In the genomic region with DNA sequence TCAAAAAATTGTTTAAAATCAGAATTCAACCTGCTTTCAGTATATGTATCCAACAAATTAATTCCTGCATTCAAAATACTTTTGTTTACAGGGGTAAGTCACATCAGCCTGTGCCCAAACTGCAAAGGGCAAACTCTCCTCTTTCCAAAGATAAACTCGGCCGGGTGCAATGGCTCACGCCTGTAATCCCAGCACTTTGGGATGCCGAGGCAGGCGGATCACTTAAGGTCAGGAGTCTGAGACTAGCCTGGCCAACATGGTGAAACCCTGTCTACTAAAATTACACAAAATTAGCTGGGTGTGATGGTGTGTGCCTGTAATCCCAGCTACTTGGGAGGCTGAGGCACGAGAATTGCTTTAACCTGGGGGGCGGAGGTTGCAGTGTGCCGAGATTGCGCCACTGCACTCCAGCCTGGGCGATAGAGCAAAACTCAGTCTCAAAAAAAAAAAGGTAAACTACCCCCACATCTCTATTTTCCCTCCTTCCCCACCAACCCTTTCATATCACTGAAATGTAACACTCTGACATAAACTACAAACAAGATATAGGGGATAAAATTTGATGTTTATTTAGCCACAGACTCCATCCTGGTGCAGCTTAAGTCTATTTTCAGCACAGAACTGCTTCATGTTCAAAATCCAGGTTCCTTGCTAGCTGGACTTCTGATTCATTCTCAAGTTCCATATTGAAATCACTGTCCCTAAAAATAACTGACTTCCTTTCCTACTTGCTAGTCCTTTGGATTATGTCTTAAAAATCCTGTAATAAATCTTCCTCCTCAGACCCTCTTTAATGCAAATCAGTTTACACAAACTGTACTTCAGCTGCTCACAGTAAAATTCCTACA, we compare ENCODE assay signal across 3 cellular contexts.
TF ChIP-seq lines count a peak whose summit lies in the region.

No MANE protein-coding gene starts in this region.

TF ChIP-seq in liver, 16 proteins besides CTCF, POLR2A, EP300 and RAD21:
- peak in 1 of 2 donors; percentile 15 for TF ChIP-seq JUND (IDR thresholded peaks at IDR 0.05)
- TF ChIP-seq, protein P1, sequence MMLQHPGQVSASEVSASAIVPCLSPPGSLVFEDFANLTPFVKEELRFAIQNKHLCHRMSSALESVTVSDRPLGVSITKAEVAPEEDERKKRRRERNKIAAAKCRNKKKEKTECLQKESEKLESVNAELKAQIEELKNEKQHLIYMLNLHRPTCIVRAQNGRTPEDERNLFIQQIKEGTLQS (IDR thresholded peaks at IDR 0.05) = no peak
- TF ChIP-seq SP1 (IDR thresholded peaks at IDR 0.05) = peak; percentile 49
- peak; percentile 32 for TF ChIP-seq HNF4G (IDR thresholded peaks at IDR 0.05)
- TF ChIP-seq FOXA1 (IDR thresholded peaks at IDR 0.05) = no peak
- TF ChIP-seq FOXA2 (IDR thresholded peaks at IDR 0.05) = no peak
- TF ChIP-seq, protein P2, sequence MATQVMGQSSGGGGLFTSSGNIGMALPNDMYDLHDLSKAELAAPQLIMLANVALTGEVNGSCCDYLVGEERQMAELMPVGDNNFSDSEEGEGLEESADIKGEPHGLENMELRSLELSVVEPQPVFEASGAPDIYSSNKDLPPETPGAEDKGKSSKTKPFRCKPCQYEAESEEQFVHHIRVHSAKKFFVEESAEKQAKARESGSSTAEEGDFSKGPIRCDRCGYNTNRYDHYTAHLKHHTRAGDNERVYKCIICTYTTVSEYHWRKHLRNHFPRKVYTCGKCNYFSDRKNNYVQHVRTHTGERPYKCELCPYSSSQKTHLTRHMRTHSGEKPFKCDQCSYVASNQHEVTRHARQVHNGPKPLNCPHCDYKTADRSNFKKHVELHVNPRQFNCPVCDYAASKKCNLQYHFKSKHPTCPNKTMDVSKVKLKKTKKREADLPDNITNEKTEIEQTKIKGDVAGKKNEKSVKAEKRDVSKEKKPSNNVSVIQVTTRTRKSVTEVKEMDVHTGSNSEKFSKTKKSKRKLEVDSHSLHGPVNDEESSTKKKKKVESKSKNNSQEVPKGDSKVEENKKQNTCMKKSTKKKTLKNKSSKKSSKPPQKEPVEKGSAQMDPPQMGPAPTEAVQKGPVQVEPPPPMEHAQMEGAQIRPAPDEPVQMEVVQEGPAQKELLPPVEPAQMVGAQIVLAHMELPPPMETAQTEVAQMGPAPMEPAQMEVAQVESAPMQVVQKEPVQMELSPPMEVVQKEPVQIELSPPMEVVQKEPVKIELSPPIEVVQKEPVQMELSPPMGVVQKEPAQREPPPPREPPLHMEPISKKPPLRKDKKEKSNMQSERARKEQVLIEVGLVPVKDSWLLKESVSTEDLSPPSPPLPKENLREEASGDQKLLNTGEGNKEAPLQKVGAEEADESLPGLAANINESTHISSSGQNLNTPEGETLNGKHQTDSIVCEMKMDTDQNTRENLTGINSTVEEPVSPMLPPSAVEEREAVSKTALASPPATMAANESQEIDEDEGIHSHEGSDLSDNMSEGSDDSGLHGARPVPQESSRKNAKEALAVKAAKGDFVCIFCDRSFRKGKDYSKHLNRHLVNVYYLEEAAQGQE (IDR thresholded peaks at IDR 0.05) = no peak
- TF ChIP-seq TAF1 (conservative IDR thresholded peaks at IDR 0.05) = no peak
- TF ChIP-seq YY1 (IDR thresholded peaks at IDR 0.05) = peak; percentile 16
- TF ChIP-seq RXRA (IDR thresholded peaks at IDR 0.05) = peak; percentile 76 to 89
- peak; percentile 71 to 78 for TF ChIP-seq HNF4A (conservative IDR thresholded peaks at IDR 0.05)
- no peak for TF ChIP-seq NR2F2 (IDR thresholded peaks at IDR 0.05)
- TF ChIP-seq, protein P3, sequence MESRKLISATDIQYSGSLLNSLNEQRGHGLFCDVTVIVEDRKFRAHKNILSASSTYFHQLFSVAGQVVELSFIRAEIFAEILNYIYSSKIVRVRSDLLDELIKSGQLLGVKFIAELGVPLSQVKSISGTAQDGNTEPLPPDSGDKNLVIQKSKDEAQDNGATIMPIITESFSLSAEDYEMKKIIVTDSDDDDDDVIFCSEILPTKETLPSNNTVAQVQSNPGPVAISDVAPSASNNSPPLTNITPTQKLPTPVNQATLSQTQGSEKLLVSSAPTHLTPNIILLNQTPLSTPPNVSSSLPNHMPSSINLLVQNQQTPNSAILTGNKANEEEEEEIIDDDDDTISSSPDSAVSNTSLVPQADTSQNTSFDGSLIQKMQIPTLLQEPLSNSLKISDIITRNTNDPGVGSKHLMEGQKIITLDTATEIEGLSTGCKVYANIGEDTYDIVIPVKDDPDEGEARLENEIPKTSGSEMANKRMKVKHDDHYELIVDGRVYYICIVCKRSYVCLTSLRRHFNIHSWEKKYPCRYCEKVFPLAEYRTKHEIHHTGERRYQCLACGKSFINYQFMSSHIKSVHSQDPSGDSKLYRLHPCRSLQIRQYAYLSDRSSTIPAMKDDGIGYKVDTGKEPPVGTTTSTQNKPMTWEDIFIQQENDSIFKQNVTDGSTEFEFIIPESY (IDR thresholded peaks at IDR 0.05) = no peak
- no peak for TF ChIP-seq GABPA (IDR thresholded peaks at IDR 0.05 in 1 of 2, conservative IDR thresholded peaks at IDR 0.05 in 1 of 2)
TF ChIP-seq in liver: peak in this region for 6.

TF ChIP-seq in HepG2, 621 proteins besides CTCF, POLR2A, EP300 and RAD21:
- no peak for TF ChIP-seq ZNF619 (CRISPR knock-in tag; IDR thresholded peaks at IDR 0.05)
- TF ChIP-seq, protein P4, sequence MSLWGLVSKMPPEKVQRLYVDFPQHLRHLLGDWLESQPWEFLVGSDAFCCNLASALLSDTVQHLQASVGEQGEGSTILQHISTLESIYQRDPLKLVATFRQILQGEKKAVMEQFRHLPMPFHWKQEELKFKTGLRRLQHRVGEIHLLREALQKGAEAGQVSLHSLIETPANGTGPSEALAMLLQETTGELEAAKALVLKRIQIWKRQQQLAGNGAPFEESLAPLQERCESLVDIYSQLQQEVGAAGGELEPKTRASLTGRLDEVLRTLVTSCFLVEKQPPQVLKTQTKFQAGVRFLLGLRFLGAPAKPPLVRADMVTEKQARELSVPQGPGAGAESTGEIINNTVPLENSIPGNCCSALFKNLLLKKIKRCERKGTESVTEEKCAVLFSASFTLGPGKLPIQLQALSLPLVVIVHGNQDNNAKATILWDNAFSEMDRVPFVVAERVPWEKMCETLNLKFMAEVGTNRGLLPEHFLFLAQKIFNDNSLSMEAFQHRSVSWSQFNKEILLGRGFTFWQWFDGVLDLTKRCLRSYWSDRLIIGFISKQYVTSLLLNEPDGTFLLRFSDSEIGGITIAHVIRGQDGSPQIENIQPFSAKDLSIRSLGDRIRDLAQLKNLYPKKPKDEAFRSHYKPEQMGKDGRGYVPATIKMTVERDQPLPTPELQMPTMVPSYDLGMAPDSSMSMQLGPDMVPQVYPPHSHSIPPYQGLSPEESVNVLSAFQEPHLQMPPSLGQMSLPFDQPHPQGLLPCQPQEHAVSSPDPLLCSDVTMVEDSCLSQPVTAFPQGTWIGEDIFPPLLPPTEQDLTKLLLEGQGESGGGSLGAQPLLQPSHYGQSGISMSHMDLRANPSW (CRISPR knock-in tag; IDR thresholded peaks at IDR 0.05; ENCODE audit: borderline replicate concordance) = no peak
- TF ChIP-seq ZNF841 (CRISPR knock-in tag; IDR thresholded peaks at IDR 0.05; ENCODE audit: borderline replicate concordance) = no peak
- TF ChIP-seq, protein P5, sequence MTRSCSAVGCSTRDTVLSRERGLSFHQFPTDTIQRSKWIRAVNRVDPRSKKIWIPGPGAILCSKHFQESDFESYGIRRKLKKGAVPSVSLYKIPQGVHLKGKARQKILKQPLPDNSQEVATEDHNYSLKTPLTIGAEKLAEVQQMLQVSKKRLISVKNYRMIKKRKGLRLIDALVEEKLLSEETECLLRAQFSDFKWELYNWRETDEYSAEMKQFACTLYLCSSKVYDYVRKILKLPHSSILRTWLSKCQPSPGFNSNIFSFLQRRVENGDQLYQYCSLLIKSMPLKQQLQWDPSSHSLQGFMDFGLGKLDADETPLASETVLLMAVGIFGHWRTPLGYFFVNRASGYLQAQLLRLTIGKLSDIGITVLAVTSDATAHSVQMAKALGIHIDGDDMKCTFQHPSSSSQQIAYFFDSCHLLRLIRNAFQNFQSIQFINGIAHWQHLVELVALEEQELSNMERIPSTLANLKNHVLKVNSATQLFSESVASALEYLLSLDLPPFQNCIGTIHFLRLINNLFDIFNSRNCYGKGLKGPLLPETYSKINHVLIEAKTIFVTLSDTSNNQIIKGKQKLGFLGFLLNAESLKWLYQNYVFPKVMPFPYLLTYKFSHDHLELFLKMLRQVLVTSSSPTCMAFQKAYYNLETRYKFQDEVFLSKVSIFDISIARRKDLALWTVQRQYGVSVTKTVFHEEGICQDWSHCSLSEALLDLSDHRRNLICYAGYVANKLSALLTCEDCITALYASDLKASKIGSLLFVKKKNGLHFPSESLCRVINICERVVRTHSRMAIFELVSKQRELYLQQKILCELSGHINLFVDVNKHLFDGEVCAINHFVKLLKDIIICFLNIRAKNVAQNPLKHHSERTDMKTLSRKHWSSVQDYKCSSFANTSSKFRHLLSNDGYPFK (CRISPR knock-in tag; IDR thresholded peaks at IDR 0.05; ENCODE audit: borderline replicate concordance) = no peak
- no peak for TF ChIP-seq NR1H2 (CRISPR knock-in tag; IDR thresholded peaks at IDR 0.05; ENCODE audit: borderline replicate concordance, low read depth)
- TF ChIP-seq ZNF775 (CRISPR knock-in tag; IDR thresholded peaks at IDR 0.05; ENCODE audit: borderline replicate concordance) = no peak
- TF ChIP-seq HIVEP1 (CRISPR knock-in tag; IDR thresholded peaks at IDR 0.05) = no peak

TF ChIP-seq in WTC11, 78 proteins besides CTCF, POLR2A, EP300 and RAD21:
- TF ChIP-seq NR1H2 (CRISPR knock-in tag; IDR thresholded peaks at IDR 0.05) (no peak), TEAD1 (CRISPR knock-in tag; IDR thresholded peaks at IDR 0.05) (no peak), NR2C2 (CRISPR knock-in tag; IDR thresholded peaks at IDR 0.05) (no peak), NR3C1 (CRISPR knock-in tag; conservative IDR thresholded peaks at IDR 0.05; ENCODE audit: low read depth) (no peak), ZBTB21 (CRISPR knock-in tag; IDR thresholded peaks at IDR 0.05; ENCODE audit: borderline replicate concordance) (no peak)
- TF ChIP-seq, protein P6, sequence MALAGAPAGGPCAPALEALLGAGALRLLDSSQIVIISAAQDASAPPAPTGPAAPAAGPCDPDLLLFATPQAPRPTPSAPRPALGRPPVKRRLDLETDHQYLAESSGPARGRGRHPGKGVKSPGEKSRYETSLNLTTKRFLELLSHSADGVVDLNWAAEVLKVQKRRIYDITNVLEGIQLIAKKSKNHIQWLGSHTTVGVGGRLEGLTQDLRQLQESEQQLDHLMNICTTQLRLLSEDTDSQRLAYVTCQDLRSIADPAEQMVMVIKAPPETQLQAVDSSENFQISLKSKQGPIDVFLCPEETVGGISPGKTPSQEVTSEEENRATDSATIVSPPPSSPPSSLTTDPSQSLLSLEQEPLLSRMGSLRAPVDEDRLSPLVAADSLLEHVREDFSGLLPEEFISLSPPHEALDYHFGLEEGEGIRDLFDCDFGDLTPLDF (CRISPR knock-in tag; IDR thresholded peaks at IDR 0.05) = no peak
- TF ChIP-seq, protein P7, sequence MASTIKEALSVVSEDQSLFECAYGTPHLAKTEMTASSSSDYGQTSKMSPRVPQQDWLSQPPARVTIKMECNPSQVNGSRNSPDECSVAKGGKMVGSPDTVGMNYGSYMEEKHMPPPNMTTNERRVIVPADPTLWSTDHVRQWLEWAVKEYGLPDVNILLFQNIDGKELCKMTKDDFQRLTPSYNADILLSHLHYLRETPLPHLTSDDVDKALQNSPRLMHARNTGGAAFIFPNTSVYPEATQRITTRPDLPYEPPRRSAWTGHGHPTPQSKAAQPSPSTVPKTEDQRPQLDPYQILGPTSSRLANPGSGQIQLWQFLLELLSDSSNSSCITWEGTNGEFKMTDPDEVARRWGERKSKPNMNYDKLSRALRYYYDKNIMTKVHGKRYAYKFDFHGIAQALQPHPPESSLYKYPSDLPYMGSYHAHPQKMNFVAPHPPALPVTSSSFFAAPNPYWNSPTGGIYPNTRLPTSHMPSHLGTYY (CRISPR knock-in tag; IDR thresholded peaks at IDR 0.05) = no peak
- TF ChIP-seq, protein P8, sequence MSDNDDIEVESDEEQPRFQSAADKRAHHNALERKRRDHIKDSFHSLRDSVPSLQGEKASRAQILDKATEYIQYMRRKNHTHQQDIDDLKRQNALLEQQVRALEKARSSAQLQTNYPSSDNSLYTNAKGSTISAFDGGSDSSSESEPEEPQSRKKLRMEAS (CRISPR knock-in tag; IDR thresholded peaks at IDR 0.05) = no peak
- TF ChIP-seq, protein P9, sequence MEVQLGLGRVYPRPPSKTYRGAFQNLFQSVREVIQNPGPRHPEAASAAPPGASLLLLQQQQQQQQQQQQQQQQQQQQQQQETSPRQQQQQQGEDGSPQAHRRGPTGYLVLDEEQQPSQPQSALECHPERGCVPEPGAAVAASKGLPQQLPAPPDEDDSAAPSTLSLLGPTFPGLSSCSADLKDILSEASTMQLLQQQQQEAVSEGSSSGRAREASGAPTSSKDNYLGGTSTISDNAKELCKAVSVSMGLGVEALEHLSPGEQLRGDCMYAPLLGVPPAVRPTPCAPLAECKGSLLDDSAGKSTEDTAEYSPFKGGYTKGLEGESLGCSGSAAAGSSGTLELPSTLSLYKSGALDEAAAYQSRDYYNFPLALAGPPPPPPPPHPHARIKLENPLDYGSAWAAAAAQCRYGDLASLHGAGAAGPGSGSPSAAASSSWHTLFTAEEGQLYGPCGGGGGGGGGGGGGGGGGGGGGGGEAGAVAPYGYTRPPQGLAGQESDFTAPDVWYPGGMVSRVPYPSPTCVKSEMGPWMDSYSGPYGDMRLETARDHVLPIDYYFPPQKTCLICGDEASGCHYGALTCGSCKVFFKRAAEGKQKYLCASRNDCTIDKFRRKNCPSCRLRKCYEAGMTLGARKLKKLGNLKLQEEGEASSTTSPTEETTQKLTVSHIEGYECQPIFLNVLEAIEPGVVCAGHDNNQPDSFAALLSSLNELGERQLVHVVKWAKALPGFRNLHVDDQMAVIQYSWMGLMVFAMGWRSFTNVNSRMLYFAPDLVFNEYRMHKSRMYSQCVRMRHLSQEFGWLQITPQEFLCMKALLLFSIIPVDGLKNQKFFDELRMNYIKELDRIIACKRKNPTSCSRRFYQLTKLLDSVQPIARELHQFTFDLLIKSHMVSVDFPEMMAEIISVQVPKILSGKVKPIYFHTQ (CRISPR knock-in tag; IDR thresholded peaks at IDR 0.05) = no peak
